21 cellular contexts compared by ENCODE assay signal in genomic region chr17:63022567-63022966, GRCh38.
"Had no signal": no experiment of that assay in that cellular context is flagged by ENCODE, and none has a peak within 500 bp of the region (broad histone marks: within the 10 kb centered on the region; RNA-seq: fewer than 3 reads in every experiment).

No MANE protein-coding gene starts in this region.

- DNase-seq: left ventricle myocardium inferior; midbrain; mucosa of descending colon; naive thymus-derived CD8-positive, alpha-beta T cell; occipital lobe; psoas muscle; right lobe of liver; stimulated activated CD4-positive, alpha-beta T cell treated with anti-CD3 and anti-CD28 coated beads, Interleukin-1b, Interleukin-23, amount 100 ng/mL, for 48 hours; stimulated activated CD4-positive, alpha-beta T cell treated with anti-CD3 and anti-CD28 coated beads, Interleukin-2, amount 100 ng/mL, for 48 hours; stimulated activated CD4-positive, alpha-beta T cell treated with anti-CD3 and anti-CD28 coated beads, Interleukin-4, amount 100 ng/mL, for 4 hours; stimulated activated CD8-positive, alpha-beta memory T cell treated with anti-CD3 and anti-CD28 coated beads, Interleukin-4, amount 100 ng/mL, for 48 hours; stimulated activated naive CD4-positive, alpha-beta T cell treated with Interleukin-2 at 50 U/mL for 16 hours; stimulated activated naive CD8-positive, alpha-beta T cell treated with anti-CD3 and anti-CD28 coated beads, Interleukin-15, amount 100 ng/mL, for 72 hours; substantia nigra; upper lobe of left lung had no signal

- H3K4me3 ChIP-seq: hepatocyte, left ventricle myocardium inferior, lung, mucosa of descending colon, psoas muscle, right lobe of liver, smooth muscle cell, tibial nerve, upper lobe of left lung had no signal

- H3K27ac ChIP-seq: hepatocyte, left ventricle myocardium inferior, neutrophil, parathyroid adenoma, psoas muscle, right lobe of liver, tibial nerve, upper lobe of left lung had no signal

- H2AFZ ChIP-seq: hepatocyte, parathyroid adenoma had no signal

- H3K4me2 ChIP-seq: hepatocyte, smooth muscle cell had no signal

- H3K9ac ChIP-seq: parathyroid adenoma had no signal

- H3K36me3 ChIP-seq: left ventricle myocardium inferior, neutrophil, right lobe of liver, tibial nerve, upper lobe of left lung had no signal

- H3K9me3 ChIP-seq: left ventricle myocardium inferior, mucosa of descending colon, neutrophil, psoas muscle, right lobe of liver, tibial nerve, upper lobe of left lung had no signal

- H3K4me1 ChIP-seq: left ventricle myocardium inferior, parathyroid adenoma, psoas muscle, right lobe of liver, tibial nerve, upper lobe of left lung had no signal

- H3K27me3 ChIP-seq: hepatocyte, neutrophil, right lobe of liver, tibial nerve, upper lobe of left lung had no signal
